In the genomic region with DNA sequence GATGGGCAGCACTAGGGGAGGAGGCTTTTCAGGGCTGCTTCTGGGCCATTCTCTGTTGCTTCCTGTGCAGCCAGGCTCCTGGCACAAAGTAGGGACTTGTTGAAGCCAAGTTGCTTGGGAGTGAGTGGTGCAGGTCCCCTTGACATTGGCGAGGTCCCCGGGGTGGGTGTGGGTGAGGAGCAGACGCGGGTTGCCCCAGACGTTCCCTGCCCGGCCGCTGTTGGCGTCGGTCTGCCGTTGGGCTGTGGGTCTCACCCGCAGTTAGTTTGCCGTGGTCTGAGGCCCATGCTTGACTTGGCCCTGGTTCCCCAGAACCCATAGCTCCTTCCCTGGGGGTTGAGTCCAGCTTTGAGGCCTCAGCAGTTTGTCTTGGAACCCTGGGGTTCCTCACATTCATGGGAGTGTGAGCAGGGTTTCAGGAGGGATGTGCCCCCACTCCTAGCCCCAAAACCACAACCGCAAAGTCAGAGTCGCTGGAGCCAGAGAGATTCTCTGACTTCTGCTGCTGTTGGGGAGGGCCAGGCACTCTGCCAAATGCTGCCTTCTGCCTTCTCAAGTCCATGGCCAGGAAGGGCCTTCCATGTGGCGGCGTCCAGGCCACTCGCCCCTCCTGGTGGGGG, we compare ENCODE assay signal across 1 cellular context.
TF ChIP-seq lines count a peak whose summit lies in the region.

No MANE protein-coding gene starts in this region.

TF ChIP-seq in H1, 55 proteins besides CTCF, POLR2A, EP300 and RAD21 (continued from another document):
- TF ChIP-seq CHD7 (IDR thresholded peaks at IDR 0.05; ENCODE audit: insufficient replicate concordance, low read length) (no peak), HDAC6 (IDR thresholded peaks at IDR 0.05; ENCODE audit: low read depth, low read length) (no peak), CREB1 (IDR thresholded peaks at IDR 0.05) (no peak), NRF1 (IDR thresholded peaks at IDR 0.05; ENCODE audit: low read depth, low read length) (no peak), TBP (IDR thresholded peaks at IDR 0.05; ENCODE audit: low read depth, low read length) (no peak), RXRA (IDR thresholded peaks at IDR 0.05; ENCODE audit: insufficient read depth, low read depth, low read length) (no peak)
